ENCODE assay signal across 8 cellular contexts in the genomic region with DNA sequence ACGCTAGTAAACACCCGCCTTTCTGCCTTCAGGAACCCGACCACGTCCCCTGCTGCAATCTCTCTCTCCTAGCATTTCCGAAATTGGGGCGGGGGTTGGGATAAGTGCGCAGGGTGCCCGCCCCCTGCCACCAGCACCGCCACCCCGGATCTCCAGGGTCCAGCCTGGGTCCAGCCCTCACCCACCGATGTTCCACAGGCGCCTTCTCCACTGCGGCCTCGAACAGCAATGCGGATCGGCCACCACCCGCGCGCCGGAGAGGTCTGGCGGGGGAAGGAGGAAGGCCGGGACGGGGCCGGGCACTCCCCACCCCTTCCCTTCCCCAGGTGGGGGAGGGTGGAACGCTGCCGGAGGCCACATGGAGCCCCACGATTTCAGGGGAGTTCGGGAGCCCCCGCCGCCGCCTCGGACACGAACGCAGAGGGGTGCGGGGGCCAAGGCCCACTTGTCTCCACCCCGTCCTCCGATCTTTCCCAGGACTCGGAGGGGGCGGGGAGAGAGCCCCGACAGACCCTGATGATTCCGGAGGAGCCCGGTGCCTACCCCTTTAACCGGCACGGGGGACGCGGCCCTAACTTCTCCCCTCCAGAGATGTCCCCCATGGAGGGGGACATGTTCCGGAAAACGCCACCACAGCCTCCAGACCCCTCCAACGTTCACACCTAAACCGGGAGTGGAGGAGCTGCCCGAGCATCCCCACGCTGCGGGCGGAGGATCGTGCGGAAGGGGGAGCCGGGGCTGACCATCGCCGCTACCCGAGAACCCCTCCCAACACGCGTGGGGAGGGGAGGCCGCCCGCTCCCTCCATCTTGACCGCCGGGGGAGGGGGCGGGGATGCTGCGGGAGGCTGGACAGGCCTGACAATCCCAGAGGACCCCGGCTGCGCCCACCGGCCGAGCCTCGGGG. TPM values are rescaled to one million over a fixed set of nuclear protein-coding genes. Genes with fewer than 3 reads are reported as not detected.
DNase-seq lines count a peak whose midpoint lies in the region; ATAC-seq and TF ChIP-seq lines count a peak whose summit lies in the region.

No MANE protein-coding gene starts in this region.

- peak in 13 of 14 donors; percentile 19 to 81 (median 58) for DNase-seq in C1 segment of cervical spinal cord (lab: John Stamatoyannopoulos, UW)
- DNase-seq in activated CD4-positive, alpha-beta T cell treated with anti-CD3 and anti-CD28 coated beads for 24 hours (ENCODE audit: low read depth in 2 of 2), result peak; percentile 7 to 14
- peak; percentile 69 for DNase-seq in colonic mucosa
- DNase-seq in left lobe of liver (ENCODE audit: low spot score), result peak; percentile 68
- peak; percentile 37 to 50 for DNase-seq in stimulated activated CD4-positive, alpha-beta T cell treated with anti-CD3 and anti-CD28 coated beads, Interleukin-2, amount 100 ng/mL, for 24 hours

- ATAC-seq in GM19395 (IDR thresholded peaks at IDR 0.05; ENCODE audit: unreplicated experiment), result peak; percentile 5
- ATAC-seq in left lobe of liver, result peak; percentile 42
- no peak for ATAC-seq in GM18870 (IDR thresholded peaks at IDR 0.05; ENCODE audit: unreplicated experiment)

- no peak for TF ChIP-seq RAD21 in Ishikawa (IDR thresholded peaks at IDR 0.05; ENCODE audit: low read depth)

- no peak for TF ChIP-seq CTCF in colonic mucosa (IDR thresholded peaks at IDR 0.05)

- no peak for TF ChIP-seq EP300 in Ishikawa (IDR thresholded peaks at IDR 0.05; ENCODE audit: borderline replicate concordance)

- intact Hi-C loops in colonic mucosa (cut with DNase I), result no loop called here

- peak overlapping the region; percentile 70 for H3K4me3 ChIP-seq in colonic mucosa

- H3K9ac ChIP-seq in colonic mucosa (ENCODE audit: low read depth in 2 of 2, low read length in 2 of 2), result peak overlapping the region; percentile 91 to 96

- no peaks in the 10 kb centered on the region for H3K36me3 ChIP-seq in colonic mucosa

- H3K27ac ChIP-seq in colonic mucosa, result peak overlapping the region; percentile 74

- H3K9me3 ChIP-seq in colonic mucosa, result no peaks in the 10 kb centered on the region

- H3K4me1 ChIP-seq in colonic mucosa, result no peaks in the 10 kb centered on the region

- no peaks in the 10 kb centered on the region for H3K27me3 ChIP-seq in colonic mucosa

TF ChIP-seq in Ishikawa, 13 proteins besides CTCF, POLR2A, EP300 and RAD21:
- TF ChIP-seq CREB1 (IDR thresholded peaks at IDR 0.05; ENCODE audit: low read depth) (no peak), TEAD4 (IDR thresholded peaks at IDR 0.05) (0 out of 2 replicates have a peak, but pooled peaks have one; percentile 2), USF1 (IDR thresholded peaks at IDR 0.05) (no peak), YY1 (IDR thresholded peaks at IDR 0.05; ENCODE audit: low read depth) (peak; percentile 71; the same call in 1 of the 2 replicates), MAX (IDR thresholded peaks at IDR 0.05) (peak; percentile 69), NFIC (IDR thresholded peaks at IDR 0.05) (no peak), TAF1 (IDR thresholded peaks at IDR 0.05; ENCODE audit: low read depth) (peak; percentile 35), FOXM1 (IDR thresholded peaks at IDR 0.05; ENCODE audit: borderline replicate concordance, low read depth) (no peak), CEBPB (IDR thresholded peaks at IDR 0.05) (no peak), ZBTB7A (IDR thresholded peaks at IDR 0.05; ENCODE audit: low read depth) (peak; percentile 53; the same call in 1 of the 2 replicates), EGR1 (IDR thresholded peaks at IDR 0.05) (0 out of 2 replicates have a peak, but pooled peaks have one; percentile 13), TCF12 (IDR thresholded peaks at IDR 0.05; ENCODE audit: low read depth) (no peak)
- TF ChIP-seq, protein P1, sequence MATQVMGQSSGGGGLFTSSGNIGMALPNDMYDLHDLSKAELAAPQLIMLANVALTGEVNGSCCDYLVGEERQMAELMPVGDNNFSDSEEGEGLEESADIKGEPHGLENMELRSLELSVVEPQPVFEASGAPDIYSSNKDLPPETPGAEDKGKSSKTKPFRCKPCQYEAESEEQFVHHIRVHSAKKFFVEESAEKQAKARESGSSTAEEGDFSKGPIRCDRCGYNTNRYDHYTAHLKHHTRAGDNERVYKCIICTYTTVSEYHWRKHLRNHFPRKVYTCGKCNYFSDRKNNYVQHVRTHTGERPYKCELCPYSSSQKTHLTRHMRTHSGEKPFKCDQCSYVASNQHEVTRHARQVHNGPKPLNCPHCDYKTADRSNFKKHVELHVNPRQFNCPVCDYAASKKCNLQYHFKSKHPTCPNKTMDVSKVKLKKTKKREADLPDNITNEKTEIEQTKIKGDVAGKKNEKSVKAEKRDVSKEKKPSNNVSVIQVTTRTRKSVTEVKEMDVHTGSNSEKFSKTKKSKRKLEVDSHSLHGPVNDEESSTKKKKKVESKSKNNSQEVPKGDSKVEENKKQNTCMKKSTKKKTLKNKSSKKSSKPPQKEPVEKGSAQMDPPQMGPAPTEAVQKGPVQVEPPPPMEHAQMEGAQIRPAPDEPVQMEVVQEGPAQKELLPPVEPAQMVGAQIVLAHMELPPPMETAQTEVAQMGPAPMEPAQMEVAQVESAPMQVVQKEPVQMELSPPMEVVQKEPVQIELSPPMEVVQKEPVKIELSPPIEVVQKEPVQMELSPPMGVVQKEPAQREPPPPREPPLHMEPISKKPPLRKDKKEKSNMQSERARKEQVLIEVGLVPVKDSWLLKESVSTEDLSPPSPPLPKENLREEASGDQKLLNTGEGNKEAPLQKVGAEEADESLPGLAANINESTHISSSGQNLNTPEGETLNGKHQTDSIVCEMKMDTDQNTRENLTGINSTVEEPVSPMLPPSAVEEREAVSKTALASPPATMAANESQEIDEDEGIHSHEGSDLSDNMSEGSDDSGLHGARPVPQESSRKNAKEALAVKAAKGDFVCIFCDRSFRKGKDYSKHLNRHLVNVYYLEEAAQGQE (IDR thresholded peaks at IDR 0.05; ENCODE audit: low read depth), result no peak
TF ChIP-seq in Ishikawa: peak in this region for 6.

RNA-seq across cellular contexts. Expression of gene ATXN2, which starts 1.1 kb away (rescaled TPM):
- total RNA-seq in colonic mucosa (10 to 100 TPM; 48.7 to 55.1 TPM), left lobe of liver (23.2 TPM)

Comparison
In these comparisons a context has a peak if more than half of its experiments do, and no peak if none do; other contexts are left out.
1. DNase-seq: peak in every context shown above with its lines; median percentile 69 in colonic mucosa; 68 in left lobe of liver; 58 in C1 segment of cervical spinal cord; 44 in stimulated activated CD4-positive, alpha-beta T cell treated with anti-CD3 and anti-CD28 coated beads, Interleukin-2, amount 100 ng/mL, for 24 hours; 10 in activated CD4-positive, alpha-beta T cell treated with anti-CD3 and anti-CD28 coated beads for 24 hours.